1 cellular context compared by ENCODE assay signal in the genomic region with DNA sequence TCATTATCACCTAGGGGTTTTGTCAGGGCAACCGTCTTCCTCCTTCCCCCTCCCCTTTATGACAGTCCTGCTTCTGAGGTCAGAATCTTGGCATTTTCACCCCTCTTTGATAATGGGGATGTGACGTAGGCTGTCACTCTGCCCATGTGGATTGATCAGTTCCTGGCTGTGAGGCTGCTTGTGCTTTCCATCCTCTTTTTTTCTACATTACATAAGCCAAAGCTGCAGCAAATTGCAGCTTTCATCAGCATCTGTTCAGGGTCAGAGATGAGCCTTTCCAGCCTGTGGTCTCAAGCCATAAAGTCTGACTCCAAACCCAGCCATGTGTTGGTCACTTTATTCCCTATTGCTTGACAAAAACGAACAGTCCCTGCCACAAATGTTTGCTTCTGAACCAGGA.
TF ChIP-seq lines count a peak whose summit lies in the region.

No MANE protein-coding gene starts in this region.

TF ChIP-seq in HepG2, 621 proteins besides CTCF, POLR2A, EP300 and RAD21:
- TF ChIP-seq CREB1 (IDR thresholded peaks at IDR 0.05) (peak; percentile 56), CREB1 (CRISPR knock-in tag; IDR thresholded peaks at IDR 0.05) (no peak), ZNF768 (CRISPR knock-in tag; IDR thresholded peaks at IDR 0.05) (no peak)
